ENCODE assay signal across 1 cellular context in the genomic region with DNA sequence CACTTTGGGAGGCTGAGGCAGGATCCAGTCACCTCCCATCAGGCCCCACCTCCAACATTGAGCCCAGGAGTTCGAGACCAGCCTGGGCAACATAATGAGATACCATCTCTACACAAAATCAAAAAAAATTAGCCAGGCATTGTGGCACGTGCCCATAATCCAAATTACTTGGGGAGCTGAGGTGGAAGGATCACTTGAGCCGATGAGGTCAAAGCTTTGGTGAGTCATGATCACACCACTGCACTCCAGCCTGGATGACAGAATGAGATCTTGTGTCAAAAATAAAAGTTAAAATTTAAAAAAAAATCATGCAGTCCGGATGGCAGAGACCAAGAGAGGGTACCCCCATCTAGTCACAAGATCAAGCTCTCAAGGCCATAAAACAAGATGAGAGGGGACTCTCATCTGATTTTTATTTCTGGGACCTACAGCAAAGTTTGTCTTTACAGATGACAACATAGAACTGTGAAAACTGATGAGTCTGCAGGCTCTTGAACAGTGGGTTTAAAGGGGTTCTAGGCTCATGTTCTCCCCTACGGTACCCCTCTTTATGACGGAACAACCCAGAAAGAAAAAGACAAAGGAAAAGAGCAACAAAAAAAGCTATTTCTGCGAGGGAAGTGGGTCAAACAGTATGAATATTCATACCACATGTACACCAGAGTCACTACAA.
TF ChIP-seq lines count a peak whose summit lies in the region.

No MANE protein-coding gene starts in this region.

TF ChIP-seq in A549, 52 proteins besides CTCF, POLR2A, EP300 and RAD21:
- TF ChIP-seq PHF8 (IDR thresholded peaks at IDR 0.05; ENCODE audit: borderline replicate concordance, low read depth) = no peak
- TF ChIP-seq SMC3 (IDR thresholded peaks at IDR 0.05) = no peak
- no peak for TF ChIP-seq FOSL2 (IDR thresholded peaks at IDR 0.05)
- TF ChIP-seq FOSL2 (CRISPR knock-in tag; IDR thresholded peaks at IDR 0.05) = 0 out of 2 replicates have a peak, but pooled peaks have one; percentile 13
